26 cellular contexts compared by ENCODE assay signal in genomic region chr1:9449976-9450696, GRCh38.
DNase-seq lines count a peak whose midpoint lies in the region; ATAC-seq, FAIRE-seq and TF ChIP-seq lines count a peak whose summit lies in the region.
"Had no signal": no experiment of that assay in that cellular context is flagged by ENCODE, and none has a peak within 500 bp of the region (broad histone marks: within the 10 kb centered on the region; RNA-seq: fewer than 3 reads in every experiment).

No MANE protein-coding gene starts in this region.

- H2BK120ac ChIP-seq in mesendoderm (ENCODE audit: low read depth, low read length), result no peak overlapping the region

- intact Hi-C loops in Panc1 (cut with micrococcal nuclease; ENCODE audit: unreplicated experiment), result loop anchor here (10.0 kb wide), 1 partner anchor 75 kb away; no protein-coding TSS in a partner anchor

- H3F3A ChIP-seq in smooth muscle cell (ENCODE audit: low read depth) (peaks cover 12% of the 10 kb centered on the region), neural progenitor cell (ENCODE audit: low read depth) (no peaks in the 10 kb centered on the region)

- WGBS in mesendoderm (ENCODE audit: extremely low coverage, insufficient coverage, low lambda C conversion rate), result no CpG with 5 or more reads among the region's 12 CpGs
- 61% methylated on average over 12 of the region's 12 CpGs for WGBS in smooth muscle cell (ENCODE audit: low lambda C conversion rate)

- H3K56ac ChIP-seq in mesendoderm (ENCODE audit: low read length), result peak overlapping the region; percentile 57

- no peak overlapping the region for H3K9ac ChIP-seq in mesendoderm (ENCODE audit: low read length)
- H3K9ac ChIP-seq in smooth muscle cell (ENCODE audit: low read depth), result no peak overlapping the region
- H3K9ac ChIP-seq in neural progenitor cell, result no peak overlapping the region

- no peaks in the 10 kb centered on the region for H3K36me3 ChIP-seq in Panc1 (ENCODE audit: control insufficient read depth, insufficient read depth, low read length)
- H3K36me3 ChIP-seq in mesendoderm (ENCODE audit: control insufficient read depth, insufficient read depth, low read length), result no peaks in the 10 kb centered on the region
- H3K36me3 ChIP-seq in smooth muscle cell (ENCODE audit: low read depth), result no peaks in the 10 kb centered on the region
- no peaks in the 10 kb centered on the region for H3K36me3 ChIP-seq in neural progenitor cell
- H3K36me3 ChIP-seq: brain microvascular endothelial cell, pancreas, tibial nerve had no signal

- TF ChIP-seq CTCF in Panc1 (IDR thresholded peaks at IDR 0.05), result no peak
- TF ChIP-seq CTCF in coronary artery (IDR thresholded peaks at IDR 0.05), result no peak
- TF ChIP-seq CTCF in smooth muscle cell (IDR thresholded peaks at IDR 0.05; ENCODE audit: borderline replicate concordance, insufficient read depth, poor library complexity, severe bottlenecking), result no peak
- no peak for TF ChIP-seq CTCF in neural progenitor cell (IDR thresholded peaks at IDR 0.05)

- POLR2A ChIA-PET in Panc1 (lab: Charles Lee), result interaction anchor here (0.5 kb wide), 1 partner anchor 8 kb away, joined by 9 read pairs; no protein-coding TSS in a partner anchor

- no peak overlapping the region for H4K5ac ChIP-seq in mesendoderm (ENCODE audit: low read length)

- no peak for ATAC-seq in Panc1
- ATAC-seq: naive thymus-derived CD4-positive, alpha-beta T cell had no signal

- peaks cover 20% of the 10 kb centered on the region for H3K4me1 Mint-ChIP-seq in neural progenitor cell
- H3K4me1 Mint-ChIP-seq: activated CD4-positive, alpha-beta memory T cell treated with anti-CD3 and anti-CD28 coated beads, Interleukin-2, amount 10 ng/mL, durations not matched to agents 7 days and 5 days; naive thymus-derived CD4-positive, alpha-beta T cell had no signal

- H3K27me3 ChIP-seq in Panc1 (ENCODE audit: control insufficient read depth, insufficient read depth, low read length) (no peaks in the 10 kb centered on the region), mesendoderm (ENCODE audit: insufficient read depth, low read length, poor library complexity) (no peaks in the 10 kb centered on the region), smooth muscle cell (ENCODE audit: low read depth) (no peaks in the 10 kb centered on the region), neural progenitor cell (no peaks in the 10 kb centered on the region)
- H3K27me3 ChIP-seq: brain microvascular endothelial cell, pancreas, tibial nerve had no signal

- H3K9me3 ChIP-seq in Panc1 (ENCODE audit: control insufficient read depth, insufficient read depth, low read depth, low read length), result no peaks in the 10 kb centered on the region
- no peaks in the 10 kb centered on the region for H3K9me3 ChIP-seq in smooth muscle cell (replicated peaks; ENCODE audit: low read depth)
- H3K9me3 ChIP-seq in neural progenitor cell (ENCODE audit: low read depth), result no peaks in the 10 kb centered on the region
- H3K9me3 ChIP-seq: pancreas, tibial nerve had no signal

- H3K9me3 Mint-ChIP-seq in neural progenitor cell, result no peaks in the 10 kb centered on the region
- H3K9me3 Mint-ChIP-seq: activated CD4-positive, alpha-beta memory T cell treated with anti-CD3 and anti-CD28 coated beads, Interleukin-2, amount 10 ng/mL, durations not matched to agents 7 days and 5 days; naive thymus-derived CD4-positive, alpha-beta T cell had no signal

- H3K36me3 Mint-ChIP-seq in neural progenitor cell, result no peaks in the 10 kb centered on the region
- H3K36me3 Mint-ChIP-seq: naive thymus-derived CD4-positive, alpha-beta T cell had no signal

- H3K4me3 ChIP-seq in Panc1 (ENCODE audit: low read depth in 2 of 2, low read length in 2 of 2) (no peak overlapping the region), coronary artery (no peak overlapping the region), mesendoderm (ENCODE audit: low read length) (no peak overlapping the region), smooth muscle cell (no peak overlapping the region), neural progenitor cell (no peak overlapping the region)
- H3K4me3 ChIP-seq: lung, pancreas, tibial nerve had no signal

- CTCF ChIA-PET in Panc1 (lab: Charles Lee), result interaction anchor here (0.5 to 0.9 kb wide), 2 partner anchors 46 to 78 kb away, joined by 3 to 7 read pairs; no protein-coding TSS in a partner anchor

- H4K8ac ChIP-seq in mesendoderm (ENCODE audit: low read depth, low read length), result no peak overlapping the region

- no peak overlapping the region for H3K23ac ChIP-seq in mesendoderm (ENCODE audit: low read length)

- no peak overlapping the region for H3K18ac ChIP-seq in mesendoderm (ENCODE audit: low read length)

- no peak overlapping the region for H3K4me3 Mint-ChIP-seq in neural progenitor cell
- H3K4me3 Mint-ChIP-seq: activated CD4-positive, alpha-beta memory T cell treated with anti-CD3 and anti-CD28 coated beads, Interleukin-2, amount 10 ng/mL, durations not matched to agents 7 days and 5 days; naive thymus-derived CD4-positive, alpha-beta T cell had no signal

- DNase-seq in Panc1 (ENCODE audit: low read depth, low spot score) (no peak), coronary artery (ENCODE audit: low spot score) (no peak), mesendoderm (no peak), smooth muscle cell (lab: John Stamatoyannopoulos, UW; ENCODE audit: unreplicated experiment) (no peak), neural progenitor cell (ENCODE audit: low spot score) (no peak), frontal cortex (ENCODE audit: low spot score in 2 of 2) (no peak), superior temporal gyrus (ENCODE audit: extremely low spot score) (no peak)
- no peak for DNase-seq in stimulated activated CD8-positive, alpha-beta memory T cell treated with anti-CD3 and anti-CD28 coated beads, Interleukin-4, amount 100 ng/mL, for 48 hours
- DNase-seq: activated CD4-positive, alpha-beta memory T cell treated with anti-CD3 and anti-CD28 coated beads, Interleukin-2, amount 10 ng/mL, durations not matched to agents 7 days and 5 days; activated CD4-positive, CD25-positive, alpha-beta regulatory T cell; activated gamma-delta T cell treated with Interleukin-2 at 50 U/mL for 16 hours; cortex of kidney; DMS53; hippocampal formation; Karpas-422; naive thymus-derived CD4-positive, alpha-beta T cell; NCI-H1694; NCI-H69; pancreas; RPMI8226; stimulated activated naive CD4-positive, alpha-beta T cell had no signal

- no peak overlapping the region for H2AFZ ChIP-seq in smooth muscle cell (ENCODE audit: low read depth)
- no peak overlapping the region for H2AFZ ChIP-seq in neural progenitor cell (replicated peaks)

- no peak overlapping the region for H2BK15ac ChIP-seq in mesendoderm (replicated peaks; ENCODE audit: low read depth)

- peaks cover 28% of the 10 kb centered on the region for H3K4me1 ChIP-seq in Panc1 (ENCODE audit: control insufficient read depth, insufficient read depth, low read length)
- H3K4me1 ChIP-seq in mesendoderm (ENCODE audit: control insufficient read depth, low read depth, low read length), result peaks cover 13% of the 10 kb centered on the region
- H3K4me1 ChIP-seq in smooth muscle cell (ENCODE audit: low read depth), result peaks cover 9% of the 10 kb centered on the region
- peaks cover 6% of the 10 kb centered on the region for H3K4me1 ChIP-seq in neural progenitor cell

- FAIRE-seq in frontal cortex (lab: Jason Lieb, UNC), result no peak
- FAIRE-seq: endometrium, GM12891, pancreas had no signal

- H3K79me1 ChIP-seq in mesendoderm (ENCODE audit: low read length), result no peaks in the 10 kb centered on the region

- in situ Hi-C loops in Panc1 (cut with HindIII; ENCODE audit: low pct_unique_long_range_greater_than_20kb, low sequenced_read_pairs), result no loop called here

- H3K4ac ChIP-seq in mesendoderm (ENCODE audit: low read depth, low read length), result no peak overlapping the region

- H2AK5ac ChIP-seq in mesendoderm (ENCODE audit: low read length), result peak overlapping the region; percentile 4

- H3K4me2 ChIP-seq in mesendoderm (ENCODE audit: low read length), result no peak overlapping the region
- H3K4me2 ChIP-seq in smooth muscle cell, result peak overlapping the region; percentile 81
- H3K4me2 ChIP-seq in neural progenitor cell, result no peak overlapping the region

- peak overlapping the region; percentile 66; the same call in 1 of the 2 replicates for H3K27ac ChIP-seq in Panc1 (ENCODE audit: low read length)
- peak overlapping the region; percentile 71 to 91 for H3K27ac ChIP-seq in coronary artery
- no peak overlapping the region for H3K27ac ChIP-seq in mesendoderm (ENCODE audit: low read depth, low read length)
- peak overlapping the region; percentile 76 for H3K27ac ChIP-seq in smooth muscle cell (ENCODE audit: low read depth)
- H3K27ac ChIP-seq in neural progenitor cell, result no peak overlapping the region
- H3K27ac ChIP-seq: brain microvascular endothelial cell, pancreas, tibial nerve had no signal

- H3K27me3 Mint-ChIP-seq in neural progenitor cell (ENCODE audit: insufficient read depth, low read depth), result peaks cover 6% of the 10 kb centered on the region

- H4K20me1 ChIP-seq in smooth muscle cell (ENCODE audit: low read depth) (no peaks in the 10 kb centered on the region), neural progenitor cell (ENCODE audit: low read depth) (no peaks in the 10 kb centered on the region)

- H2BK5ac ChIP-seq in mesendoderm (ENCODE audit: low read length), result no peak overlapping the region

- H3K79me2 ChIP-seq in mesendoderm (ENCODE audit: control insufficient read depth, insufficient read depth, low read length) (no peaks in the 10 kb centered on the region), smooth muscle cell (ENCODE audit: low read depth) (no peaks in the 10 kb centered on the region), neural progenitor cell (ENCODE audit: low read depth) (no peaks in the 10 kb centered on the region)

- H3K27ac Mint-ChIP-seq in neural progenitor cell, result no peak overlapping the region
- H3K27ac Mint-ChIP-seq: activated CD4-positive, alpha-beta memory T cell treated with anti-CD3 and anti-CD28 coated beads, Interleukin-2, amount 10 ng/mL, durations not matched to agents 7 days and 5 days; naive thymus-derived CD4-positive, alpha-beta T cell had no signal

- no TSS peak for BruUV-seq in Panc1 (replicated peaks; lab: Mats Ljungman, UMichigan)

Comparison
In these comparisons a context has a peak if more than half of its experiments do, and no peak if none do; other contexts are left out.
1. H3K27ac ChIP-seq: peak in Panc1 (single experiment), coronary artery (2 of 2) and smooth muscle cell (single experiment); none in mesendoderm (single experiment) and neural progenitor cell (single experiment).